Comparison of ENCODE assay signal across 12 cellular contexts in the genomic region with DNA sequence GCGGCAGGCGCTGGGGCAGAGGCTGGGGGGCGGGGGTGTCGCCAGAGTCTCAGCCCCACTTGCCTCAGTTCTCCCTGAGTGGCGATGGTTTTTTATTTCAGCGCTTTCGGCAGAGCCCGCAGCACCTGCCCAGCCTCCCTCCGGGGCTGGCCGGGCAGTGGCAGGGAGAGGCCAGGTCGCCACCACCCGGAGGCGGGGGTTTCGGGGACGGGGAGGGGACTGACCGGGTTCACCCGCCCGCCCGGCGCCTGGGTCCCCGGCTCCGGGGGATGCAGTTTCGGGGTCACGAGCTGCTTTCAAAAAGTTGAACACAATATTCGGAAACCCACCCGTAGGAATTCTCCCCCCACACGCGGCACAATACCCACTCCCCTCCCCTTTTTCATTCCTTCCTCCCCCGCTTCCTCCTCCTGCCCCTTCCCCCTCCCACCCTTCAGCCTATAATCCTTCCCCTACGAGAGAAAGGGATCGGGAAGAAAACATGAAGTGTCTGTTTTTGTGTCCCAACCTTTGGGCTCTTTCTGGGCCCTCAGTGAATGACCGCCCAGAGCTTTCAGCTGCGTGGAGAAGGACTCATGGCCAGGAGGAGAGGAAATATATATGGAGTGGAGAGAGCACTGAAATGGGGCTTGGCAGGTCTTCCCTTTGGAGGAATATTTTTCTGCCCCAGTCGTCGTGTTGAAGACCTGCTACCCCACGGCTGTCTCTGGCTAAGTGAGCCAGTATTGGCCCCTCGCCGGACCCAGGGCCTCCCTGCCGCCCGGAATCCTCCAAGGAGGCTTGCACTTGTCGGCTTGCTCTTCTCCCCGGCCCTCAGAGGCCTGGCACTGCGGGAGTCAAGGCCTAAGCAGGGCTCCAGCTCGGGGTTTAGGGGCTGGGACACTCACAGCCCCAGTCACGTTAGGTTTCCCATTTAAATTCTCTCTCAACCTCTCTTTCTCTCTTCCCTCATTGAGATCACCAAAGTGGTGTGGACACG. TPM values are rescaled to one million over a fixed set of nuclear protein-coding genes. Genes with fewer than 3 reads are reported as not detected.
A peak's percentile ranks its signal among the peaks of the same experiment; 100 is the strongest.
DNase-seq lines count a peak whose midpoint lies in the region; ATAC-seq, FAIRE-seq and TF ChIP-seq lines count a peak whose summit lies in the region.
"Had no signal": no experiment of that assay in that cellular context is flagged by ENCODE, and none has a peak within 500 bp of the region (broad histone marks: within the 10 kb centered on the region; RNA-seq: fewer than 3 reads in every experiment).

No MANE protein-coding gene starts in this region.

- CTCF ChIA-PET in A549 (lab: Yijun Ruan, JAX) (interaction anchor here (0.6 to 5.0 kb wide), 11 partner anchors 9 to 547 kb away, joined by 3 to 33 read pairs (median 4); no protein-coding TSS in a partner anchor), T-cell (lab: Charles Lee) (interaction anchor here (0.6 to 0.7 kb wide), 3 partner anchors 28 to 326 kb away, joined by 4 to 8 read pairs (median 4); no protein-coding TSS in a partner anchor)

- DNase-seq in A549 (ENCODE audit: low read depth in 1 of 2, low spot score in 1 of 2) (no peak), H7 (peak; percentile 83), chondrocyte (ENCODE audit: low spot score) (peak; percentile 77), NCI-H2171 (lab: John Stamatoyannopoulos, UW) (no peak), T-cell (no peak)
- DNase-seq in naive thymus-derived CD8-positive, alpha-beta T cell, result peak in 1 of 10 donors; percentile 37
- no peak for DNase-seq in central memory CD4-positive, alpha-beta T cell
- DNase-seq: dermis blood vessel endothelial cell; NCI-H226; stimulated activated naive CD4-positive, alpha-beta T cell treated with Interleukin-2 at 50 U/mL for 16 hours; T-helper 1 cell had no signal

- H3K4me3 Mint-ChIP-seq in chondrocyte (ENCODE audit: unreplicated experiment), result peak overlapping the region; percentile 36
- H3K4me3 Mint-ChIP-seq in naive thymus-derived CD8-positive, alpha-beta T cell, result peak overlapping the region in 9 of 10 donors; percentile 44 to 79 (median 63)
- peak overlapping the region in 1 of 3 donors; percentile 81 for H3K4me3 Mint-ChIP-seq in T-cell

- FAIRE-seq in A549 (lab: Jason Lieb, UNC), result no peak

- TF ChIP-seq POLR2A in A549 (IDR thresholded peaks at IDR 0.05; ENCODE audit: low read length), result 0 out of 2 replicates have a peak, but pooled peaks have one; percentile 13

- H3K4me3 ChIP-seq in A549 (peak overlapping the region; percentile 82), H7 (ENCODE audit: insufficient read depth, low read depth, low read length) (peak overlapping the region; percentile 41)

- H3K4me1 Mint-ChIP-seq in chondrocyte (ENCODE audit: low read depth) (peaks cover 44% of the 10 kb centered on the region), T-cell (peaks cover 47 to 62% (median 56%) of the 10 kb centered on the region in 3 donors)
- peaks cover 14 to 68% (median 60%) of the 10 kb centered on the region in 4 donors for H3K4me1 Mint-ChIP-seq in naive thymus-derived CD8-positive, alpha-beta T cell

- H3K27ac Mint-ChIP-seq in chondrocyte (ENCODE audit: unreplicated experiment), result no peak overlapping the region
- H3K27ac Mint-ChIP-seq in naive thymus-derived CD8-positive, alpha-beta T cell, result no peak overlapping the region
- H3K27ac Mint-ChIP-seq in T-cell, result no peak overlapping the region

- H3K9me3 Mint-ChIP-seq in chondrocyte (ENCODE audit: low read depth) (no peaks in the 10 kb centered on the region), T-cell (no peaks in the 10 kb centered on the region)
- peaks cover 0 to 5% (median 0%) of the 10 kb centered on the region in 9 donors for H3K9me3 Mint-ChIP-seq in naive thymus-derived CD8-positive, alpha-beta T cell

- POLR2A ChIA-PET in A549 (lab: Yijun Ruan, JAX), result interaction anchor here (1.1 to 1.8 kb wide), 4 partner anchors 13 to 580 kb away, joined by 3 to 8 read pairs (median 8); partner anchors contain the start of genes CAMKMT and PREPL
- POLR2A ChIA-PET in naive thymus-derived CD8-positive, alpha-beta T cell (lab: Charles Lee), result no interaction called here
- POLR2A ChIA-PET in T-cell (lab: Charles Lee), result no interaction called here

- H3K36me3 ChIP-seq in H7 (replicated peaks; ENCODE audit: control insufficient read depth, insufficient read depth, low read length), result no peaks in the 10 kb centered on the region

- no peaks in the 10 kb centered on the region for H3K9me3 ChIP-seq in A549

- H3K27me3 Mint-ChIP-seq in chondrocyte (ENCODE audit: low read depth) (peaks cover 72% of the 10 kb centered on the region), T-cell (peaks cover 48 to 74% of the 10 kb centered on the region in 2 donors)
- H3K27me3 Mint-ChIP-seq in naive thymus-derived CD8-positive, alpha-beta T cell, result peaks cover 34 to 93% (median 63%) of the 10 kb centered on the region in 5 donors

- no peak for TF ChIP-seq RAD21 in A549 (conservative IDR thresholded peaks at IDR 0.05 in 1 of 2, IDR thresholded peaks at IDR 0.05 in 1 of 2)

- H3K36me3 Mint-ChIP-seq in chondrocyte (ENCODE audit: low read depth) (peaks cover 3% of the 10 kb centered on the region), T-cell (no peaks in the 10 kb centered on the region)
- H3K36me3 Mint-ChIP-seq in naive thymus-derived CD8-positive, alpha-beta T cell, result no peaks in the 10 kb centered on the region

- peak overlapping the region; percentile 93 for H3K27ac ChIP-seq in A549

- peaks cover 98% of the 10 kb centered on the region for H3K27me3 ChIP-seq in H7 (ENCODE audit: control insufficient read depth, insufficient read depth, low read length)

- H3K4me1 ChIP-seq in A549, result peaks cover 25% of the 10 kb centered on the region

- TF ChIP-seq CTCF in A549 (IDR thresholded peaks at IDR 0.05) (no peak), chondrocyte (IDR thresholded peaks at IDR 0.05) (no peak)

- 32% methylated on average over 41 of the region's 46 CpGs for WGBS in A549 (ENCODE audit: missing lambda C conversion rate)

- H3K4me2 ChIP-seq in A549, result peak overlapping the region; percentile 92

- TF ChIP-seq EP300 in A549 (IDR thresholded peaks at IDR 0.05), result no peak

- ATAC-seq in A549, result peak; percentile 33 to 48
- no peak for ATAC-seq in naive thymus-derived CD8-positive, alpha-beta T cell
- ATAC-seq in HG03045 (IDR thresholded peaks at IDR 0.05; ENCODE audit: unreplicated experiment), result no peak
- ATAC-seq in T-cell (replicated peaks in 1 of 4), result no peak

TF ChIP-seq in A549, 52 proteins besides CTCF, POLR2A, EP300 and RAD21:
- TF ChIP-seq FOSB (CRISPR knock-in tag; IDR thresholded peaks at IDR 0.05) (no peak), BCL3 (IDR thresholded peaks at IDR 0.05) (peak; percentile 16; the same call in 2 of the 3 replicates)

RNA-seq across cellular contexts. Expression of gene SIX3, which starts 2.1 kb away (rescaled TPM):
- polyA plus RNA-seq in A549 (2011; rRNA removed) (0.12 and 0.22 TPM in 2 replicates), A549 (2017; fragmentation: RNase III; extraction: RNeasy Plus Mini Kit Qiagen cat#74134 plus additional on column Dnase treatment) (0.41 to 0.73 TPM (median 0.59 TPM) in 3 replicates)
- 0.54 and 0.75 TPM in 2 replicates for polyA plus RNA-seq in A549 (2012; cell fraction: cytosol; rRNA removed)
- polyA plus RNA-seq in A549 (2012; cell fraction: nucleus; rRNA removed), result 0.72 TPM in 2 replicates
- 0.08 TPM in 1 of 2 replicates, not detected in the other for polyA minus RNA-seq in A549 (2011; rRNA and poly(A)+ RNA removed)
- 1.7 and 3.0 TPM in 2 replicates for total RNA-seq in H7 (2014; rRNA removed; shearing (Covaris generic))
- total RNA-seq in chondrocyte (not detected in 3 replicates), T-cell (under 1 TPM in 1 of 5 donors, not detected in 4; 0.23 TPM)
- total RNA-seq in naive thymus-derived CD8-positive, alpha-beta T cell, result not detected
- not detected for polyA plus RNA-seq in naive thymus-derived CD8-positive, alpha-beta T cell
- total RNA-seq: dermis blood vessel endothelial cell had no signal

Comparison
In these comparisons a context has a peak if more than half of its experiments do, and no peak if none do; other contexts are left out.
1. ATAC-seq: peak in A549 (2 of 2); none in naive thymus-derived CD8-positive, alpha-beta T cell (0 of 2), HG03045 (single experiment) and T-cell (0 of 4).
2. DNase-seq: peak in H7 (single experiment) and chondrocyte (single experiment); none in A549 (0 of 2), NCI-H2171 (single experiment), T-cell (0 of 34) and central memory CD4-positive, alpha-beta T cell (single experiment).